ENCODE assay signal across 21 cellular contexts in genomic region chr2:9697904-9698303, GRCh38.
DNase-seq lines count a peak whose midpoint lies in the region; ATAC-seq and TF ChIP-seq lines count a peak whose summit lies in the region.
"Had no signal": no experiment of that assay in that cellular context is flagged by ENCODE, and none has a peak within 500 bp of the region (broad histone marks: within the 10 kb centered on the region; RNA-seq: fewer than 3 reads in every experiment).

No MANE protein-coding gene starts in this region.

- peak; percentile 30 for DNase-seq in stimulated activated CD4-positive, alpha-beta T cell treated with anti-CD3 and anti-CD28 coated beads, Interleukin-1b, Interleukin-23, amount 100 ng/mL, for 48 hours
- no peak for DNase-seq in stimulated activated CD4-positive, alpha-beta T cell treated with anti-CD3 and anti-CD28 coated beads, Interleukin-4, amount 100 ng/mL, for 1 hour
- DNase-seq in hepatocyte (ENCODE audit: low spot score), result no peak
- DNase-seq in type B pancreatic cell (ENCODE audit: extremely low spot score, unreplicated experiment), result no peak
- DNase-seq in CD14-positive monocyte (ENCODE audit: low spot score), result no peak
- DNase-seq in C1 segment of cervical spinal cord (lab: John Stamatoyannopoulos, UW), result no peak
- DNase-seq: activated naive CD4-positive, alpha-beta T cell treated with anti-CD3 and anti-CD28 coated beads, Interleukin-2, amount 50 U/mL, for 16 hours; dermis blood vessel endothelial cell; esophagus squamous epithelium; NCI-H2107; NCI-H69; nephron progenitor cell; OCI-M1; psoas muscle; SIG-M5; T-helper 9 cell had no signal

- H2AFZ ChIP-seq in hepatocyte, result no peak overlapping the region

- intact Hi-C loops in CD14-positive monocyte (cut with micrococcal nuclease), result no loop called here

- H3K4me3 ChIP-seq in hepatocyte, result no peak overlapping the region
- H3K4me3 ChIP-seq: esophagus squamous epithelium, psoas muscle, suprapubic skin had no signal

- H3K9me2 ChIP-seq in hepatocyte (replicated peaks; ENCODE audit: insufficient read depth), result no peaks in the 10 kb centered on the region

- H3K36me3 ChIP-seq in hepatocyte (replicated peaks; ENCODE audit: insufficient read depth, low read depth), result no peaks in the 10 kb centered on the region
- H3K36me3 ChIP-seq: esophagus squamous epithelium, suprapubic skin had no signal

- H3K4me2 ChIP-seq in hepatocyte, result no peak overlapping the region

- no peak for ATAC-seq in GM21367 (IDR thresholded peaks at IDR 0.05; ENCODE audit: unreplicated experiment)
- ATAC-seq: psoas muscle had no signal

- H3K27ac Mint-ChIP-seq in T-helper 1 cell treated with Interleukin-12 subunit alpha and Interleukin-12 subunit beta and Interleukin-4 antibody, amounts not matched to agents 30 μg/mL and 1 μg/mL, for 36 hours, result peak overlapping the region; percentile 5
- H3K27ac Mint-ChIP-seq in type B pancreatic cell, result peak overlapping the region; percentile 1
- H3K27ac Mint-ChIP-seq in CD14-positive monocyte, result no peak overlapping the region
- H3K27ac Mint-ChIP-seq: memory B cell, nephron progenitor cell had no signal

- no peak for TF ChIP-seq CTCF in hepatocyte (IDR thresholded peaks at IDR 0.05; ENCODE audit: poor library complexity)
- TF ChIP-seq CTCF in type B pancreatic cell (conservative IDR thresholded peaks at IDR 0.05), result no peak
- TF ChIP-seq CTCF in CD14-positive monocyte (IDR thresholded peaks at IDR 0.05), result no peak

- 86% methylated on average over 5 of the region's 5 CpGs for WGBS in hepatocyte (ENCODE audit: low lambda C conversion rate, missing lambda C conversion rate)

- H3K27me3 Mint-ChIP-seq in T-helper 1 cell treated with Interleukin-12 subunit alpha and Interleukin-12 subunit beta and Interleukin-4 antibody, amounts not matched to agents 30 μg/mL and 1 μg/mL, for 36 hours (ENCODE audit: low read depth), result no peaks in the 10 kb centered on the region
- H3K27me3 Mint-ChIP-seq in type B pancreatic cell (peaks cover 3% of the 10 kb centered on the region), CD14-positive monocyte (ENCODE audit: low read depth in 3 of 3) (peaks cover 1 to 4% (median 3%) of the 10 kb centered on the region in 3 donors)

- peaks cover 27% of the 10 kb centered on the region for H3K4me1 Mint-ChIP-seq in T-helper 1 cell treated with Interleukin-12 subunit alpha and Interleukin-12 subunit beta and Interleukin-4 antibody, amounts not matched to agents 30 μg/mL and 1 μg/mL, for 36 hours (ENCODE audit: low read depth)
- H3K4me1 Mint-ChIP-seq in type B pancreatic cell (ENCODE audit: unreplicated experiment) (peaks cover 4% of the 10 kb centered on the region), CD14-positive monocyte (peaks cover 20% of the 10 kb centered on the region)

- H3K36me3 Mint-ChIP-seq in T-helper 1 cell treated with Interleukin-12 subunit alpha and Interleukin-12 subunit beta and Interleukin-4 antibody, amounts not matched to agents 30 μg/mL and 1 μg/mL, for 36 hours (ENCODE audit: low read depth), result peaks cover 2% of the 10 kb centered on the region
- H3K36me3 Mint-ChIP-seq in type B pancreatic cell (no peaks in the 10 kb centered on the region), CD14-positive monocyte (no peaks in the 10 kb centered on the region)
- H3K36me3 Mint-ChIP-seq: IgD-negative memory B cell, memory B cell had no signal

- H3K79me2 ChIP-seq in hepatocyte, result no peaks in the 10 kb centered on the region

- no peak overlapping the region for H3K4me3 Mint-ChIP-seq in T-helper 1 cell treated with Interleukin-12 subunit alpha and Interleukin-12 subunit beta and Interleukin-4 antibody, amounts not matched to agents 30 μg/mL and 1 μg/mL, for 36 hours
- H3K4me3 Mint-ChIP-seq in type B pancreatic cell (no peak overlapping the region), CD14-positive monocyte (no peak overlapping the region)
- H3K4me3 Mint-ChIP-seq: IgD-negative memory B cell, memory B cell, nephron progenitor cell had no signal

- no peaks in the 10 kb centered on the region for H3K27me3 ChIP-seq in hepatocyte
- H3K27me3 ChIP-seq: esophagus squamous epithelium, suprapubic skin had no signal

- peaks cover 10% of the 10 kb centered on the region for H3K4me1 ChIP-seq in hepatocyte (ENCODE audit: insufficient read depth)

- no peaks in the 10 kb centered on the region for H4K20me1 ChIP-seq in hepatocyte (ENCODE audit: insufficient read depth, poor library complexity, severe bottlenecking)

- H3K27ac ChIP-seq in hepatocyte, result peak overlapping the region; percentile 51
- H3K27ac ChIP-seq: esophagus squamous epithelium, psoas muscle, suprapubic skin had no signal

- peaks cover 4% of the 10 kb centered on the region for H3K9me3 Mint-ChIP-seq in T-helper 1 cell treated with Interleukin-12 subunit alpha and Interleukin-12 subunit beta and Interleukin-4 antibody, amounts not matched to agents 30 μg/mL and 1 μg/mL, for 36 hours
- H3K9me3 Mint-ChIP-seq in type B pancreatic cell (peaks cover 6% of the 10 kb centered on the region), CD14-positive monocyte (peaks cover 0 to 2% (median 0%) of the 10 kb centered on the region in 7 donors)

- H3K9me3 ChIP-seq in hepatocyte (ENCODE audit: low read depth), result no peaks in the 10 kb centered on the region
- H3K9me3 ChIP-seq: esophagus squamous epithelium, psoas muscle, suprapubic skin had no signal

Comparison
In these comparisons a context has a peak if more than half of its experiments do, and no peak if none do; other contexts are left out.
1. H3K27ac Mint-ChIP-seq: peak in T-helper 1 cell treated with Interleukin-12 subunit alpha and Interleukin-12 subunit beta and Interleukin-4 antibody, amounts not matched to agents 30 μg/mL and 1 μg/mL, for 36 hours (single experiment) and type B pancreatic cell (single experiment); none in CD14-positive monocyte (0 of 7).